8 cellular contexts compared by ENCODE assay signal in the genomic region with DNA sequence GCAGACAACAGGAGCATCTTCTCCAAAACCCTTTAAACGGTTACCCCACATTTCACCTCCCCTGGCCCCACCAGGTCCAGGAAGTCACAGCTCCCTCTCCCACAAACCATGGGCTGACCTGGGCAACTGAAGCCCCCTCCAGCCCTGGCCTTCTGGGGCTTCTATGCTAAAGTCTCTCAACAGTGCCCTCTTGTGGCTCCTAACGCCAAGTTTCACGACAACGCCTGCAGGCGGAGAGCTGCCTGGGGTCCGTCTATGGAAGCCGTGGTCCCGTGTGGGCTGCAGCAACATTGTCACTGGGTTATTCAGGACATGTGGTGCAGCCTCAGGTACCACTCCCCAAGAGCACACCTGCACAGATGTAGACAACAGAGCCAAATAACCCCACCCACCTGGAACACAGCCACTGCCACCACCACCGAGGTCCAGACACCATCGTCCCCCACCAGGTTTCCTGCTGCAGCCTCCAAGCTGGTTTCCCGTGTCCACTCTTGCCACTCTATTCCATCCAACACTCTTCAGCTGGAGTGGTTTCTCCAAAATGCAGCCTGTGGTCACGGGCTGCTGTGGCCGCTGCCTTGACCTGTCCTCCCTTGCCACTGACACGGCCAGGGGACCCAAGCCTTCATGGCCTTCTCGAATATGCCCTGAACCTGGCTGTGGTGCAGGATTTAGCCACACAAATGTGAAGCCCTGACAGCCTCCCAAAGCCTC. TPM values are rescaled to one million over a fixed set of nuclear protein-coding genes. Genes with fewer than 3 reads are reported as not detected.
DNase-seq lines count a peak whose midpoint lies in the region; ATAC-seq and TF ChIP-seq lines count a peak whose summit lies in the region.

No MANE protein-coding gene starts in this region.

- H3K36me3 ChIP-seq in OCI-LY7 (ENCODE audit: insufficient read depth, low read length), result no peaks in the 10 kb centered on the region
- no peaks in the 10 kb centered on the region for H3K36me3 ChIP-seq in kidney epithelial cell (ENCODE audit: control insufficient read depth, insufficient read depth, low read length)

- intact Hi-C loops in OCI-LY7 (cut with micrococcal nuclease; ENCODE audit: unreplicated experiment), result loop anchor here (5.0 kb wide), 1 partner anchor 736 kb away; no protein-coding TSS in a partner anchor

- H3K4me1 ChIP-seq in OCI-LY7 (ENCODE audit: insufficient read depth, low read length, poor library complexity, severe bottlenecking), result peaks cover 25% of the 10 kb centered on the region

- H4K20me1 ChIP-seq in OCI-LY7 (ENCODE audit: insufficient read depth, low read length), result no peaks in the 10 kb centered on the region

- H2AFZ ChIP-seq in OCI-LY7 (ENCODE audit: low read length), result no peak overlapping the region

- BruUV-seq in OCI-LY7 (replicated peaks; lab: Mats Ljungman, UMichigan), result no TSS peak

- TF ChIP-seq CTCF in GM12873 (IDR thresholded peaks at IDR 0.05; ENCODE audit: insufficient read depth, low read depth, low read length, missing control alignments) (peak; percentile 63), OCI-LY7 (conservative IDR thresholded peaks at IDR 0.05; ENCODE audit: low read length) (peak; percentile 79), astrocyte of the cerebellum (IDR thresholded peaks at IDR 0.05; ENCODE audit: low read depth, low read length, missing control alignments) (peak; percentile 74), kidney epithelial cell (IDR thresholded peaks at IDR 0.05; ENCODE audit: insufficient read depth, low read length, poor library complexity, severe bottlenecking) (peak; percentile 72)

- no peak overlapping the region for H3K27ac ChIP-seq in OCI-LY7 (ENCODE audit: low read depth, low read length, poor library complexity, severe bottlenecking)

- POLR2A ChIA-PET in OCI-LY7 (lab: Charles Lee), result interaction anchor here (0.6 kb wide), 1 partner anchor 333 kb away, joined by 3 read pairs; no protein-coding TSS in a partner anchor

- H3K4me2 ChIP-seq in OCI-LY7 (ENCODE audit: low read length), result no peak overlapping the region

- in situ Hi-C loops in astrocyte of the cerebellum (cut with HindIII; ENCODE audit: low sequenced_read_pairs), result no loop called here

- H3K4me3 ChIP-seq in OCI-LY7 (ENCODE audit: low read depth, low read length, poor library complexity, severe bottlenecking) (no peak overlapping the region), astrocyte of the cerebellum (ENCODE audit: low read depth, low read length) (no peak overlapping the region), kidney epithelial cell (ENCODE audit: low read depth, low read length) (no peak overlapping the region)

- peak; percentile 67 for DNase-seq in OCI-LY7 (ENCODE audit: low spot score)
- no peak for DNase-seq in astrocyte of the cerebellum (ENCODE audit: low read depth)
- DNase-seq in kidney epithelial cell (ENCODE audit: low read depth), result no peak
- peak; percentile 53 for DNase-seq in superior temporal gyrus (ENCODE audit: extremely low spot score)
- DNase-seq in NCI-H446 treated with DMSO at 0.1 percent for 48 hours (lab: John Stamatoyannopoulos, UW), result no peak
- no peak for DNase-seq in cerebellar nuclear complex (lab: John Stamatoyannopoulos, UW)

- H3K9me2 ChIP-seq in OCI-LY7 (ENCODE audit: insufficient read depth, low read length), result no peaks in the 10 kb centered on the region

- ATAC-seq in GM19023 (IDR thresholded peaks at IDR 0.05; ENCODE audit: unreplicated experiment), result no peak

- H3K9me3 ChIP-seq in OCI-LY7 (ENCODE audit: low read length), result no peaks in the 10 kb centered on the region

- CTCF ChIA-PET in OCI-LY7 (lab: Charles Lee; ENCODE audit: unreplicated experiment), result no interaction called here

- no peaks in the 10 kb centered on the region for H3K79me2 ChIP-seq in OCI-LY7 (ENCODE audit: insufficient read depth, low read depth, low read length)

- H3K27me3 ChIP-seq in kidney epithelial cell (ENCODE audit: control insufficient read depth, insufficient read depth, low read length), result no peaks in the 10 kb centered on the region

RNA-seq across cellular contexts. Expression of a gene that starts 19.1 kb away (rescaled TPM):
- 4.2 and 8.5 TPM in 2 replicates for total RNA-seq in OCI-LY7 (2014; rRNA removed; shearing (Covaris generic))
- 22.1 and 25.0 TPM in 2 replicates for total RNA-seq in OCI-LY7 (2022)
- total RNA-seq in kidney epithelial cell, result 1.7 and 5.7 TPM in 2 replicates

Comparison
In these comparisons a context has a peak if more than half of its experiments do, and no peak if none do; other contexts are left out.
1. DNase-seq: peak in OCI-LY7 (single experiment) and superior temporal gyrus (single experiment); none in astrocyte of the cerebellum (single experiment), kidney epithelial cell (single experiment), NCI-H446 treated with DMSO at 0.1 percent for 48 hours (single experiment) and cerebellar nuclear complex (0 of 2).
2. Peak in every context shown above with its lines, with median percentiles within 50 percentile points of each other: CTCF ChIP-seq.